ENCODE assay signal across 25 cellular contexts in genomic region chr1:4509206-4509605, GRCh38.
A peak's percentile ranks its signal among the peaks of the same experiment; 100 is the strongest.
DNase-seq lines count a peak whose midpoint lies in the region; ATAC-seq, FAIRE-seq and TF ChIP-seq lines count a peak whose summit lies in the region.
"Had no signal": no experiment of that assay in that cellular context is flagged by ENCODE, and none has a peak within 500 bp of the region (broad histone marks: within the 10 kb centered on the region; RNA-seq: fewer than 3 reads in every experiment).

No MANE protein-coding gene starts in this region.

- H3T11ph ChIP-seq in H9 (ENCODE audit: low read length), result no peak overlapping the region

- no peaks in the 10 kb centered on the region for H3K23me2 ChIP-seq in H9 (ENCODE audit: insufficient read length, low read depth, low read length, poor library complexity, severe bottlenecking)

- no peak overlapping the region for H4K5ac ChIP-seq in H9 (ENCODE audit: insufficient read length, low read depth, low read length)

- peaks cover 75 to 97% (median 93%) of the 10 kb centered on the region in 11 experiments for H3K27me3 ChIP-seq in BLaER1 treated with 17β-estradiol and CSF1 and Interleukin-3, amounts not matched to agents 10 nM and 100 nM
- H3K27me3 ChIP-seq in pancreas, result no peaks in the 10 kb centered on the region
- H3K27me3 ChIP-seq in H9 (ENCODE audit: insufficient read depth, low read length), result no peaks in the 10 kb centered on the region
- H3K27me3 ChIP-seq: BE2C had no signal

- H2BK15ac ChIP-seq in H9 (ENCODE audit: low read depth, low read length), result no peak overlapping the region

- WGBS in pancreas, 2 donors, result 46 to 52% methylated on average over 8 of the region's 8 CpGs
- no CpG with 5 or more reads among the region's 8 CpGs for WGBS in H9 (ENCODE audit: extremely low coverage, insufficient read length, low lambda C conversion rate)

- FAIRE-seq in pancreas (lab: Jason Lieb, UNC), result no peak
- FAIRE-seq: A204.1, GM12878, GM12892, GM18507, GM19239 had no signal

- H3K4me3 Mint-ChIP-seq in H9, result no peak overlapping the region
- no peak overlapping the region for H3K4me3 Mint-ChIP-seq in activated T-helper 2 cell treated with anti-CD3 and anti-CD28 coated beads, Interferon-gamma antibody, Interleukin-2, Interleukin-4, amounts not matched to agents 10 μg/mL and 5 μg/mL and 100 μg/mL, durations not matched to agents 14 hours and 24 hours and 36 hours (ENCODE audit: low read depth)
- H3K4me3 Mint-ChIP-seq: CD14-positive monocyte; CD4-positive, alpha-beta memory T cell; CD4-positive, CD25-positive, alpha-beta regulatory T cell; CD8-positive, alpha-beta memory T cell had no signal

- no peak overlapping the region for H3K27ac ChIP-seq in BLaER1 treated with 17β-estradiol and CSF1 and Interleukin-3, amounts not matched to agents 10 nM and 100 nM
- peak overlapping the region in 3 of 4 donors; percentile 17 to 48 (median 42) for H3K27ac ChIP-seq in pancreas
- H3K27ac ChIP-seq in H9 (ENCODE audit: insufficient read length, low read depth, low read length), result no peak overlapping the region

- DNase-seq in pancreas (no peak), hippocampal formation (lab: John Stamatoyannopoulos, UW) (no peak), H9 (no peak)
- no peak for DNase-seq in activated T-helper 2 cell treated with anti-CD3 and anti-CD28 coated beads, Interferon-gamma antibody, Interleukin-2, Interleukin-4, amounts not matched to agents 10 μg/mL and 5 μg/mL and 100 μg/mL, durations not matched to agents 14 hours and 24 hours and 36 hours (ENCODE audit: low spot score)
- DNase-seq: 8988T; ACHN; BE2C; C1 segment of cervical spinal cord; CD4-positive, alpha-beta memory T cell; CD4-positive, CD25-positive, alpha-beta regulatory T cell; CD8-positive, alpha-beta memory T cell; COR-L47; DMS 273 treated with DMSO at 0.1 percent for 48 hours; DMS153; DMS53; DMS79; EL; GDM1 had no signal

- H3K14ac ChIP-seq in H9 (ENCODE audit: insufficient read depth, low read length), result no peak overlapping the region; the same call in 1 of the 2 replicates

- H3K18ac ChIP-seq in H9 (ENCODE audit: insufficient read length, low read depth, low read length), result no peak overlapping the region

- H3K4me2 ChIP-seq in BLaER1 treated with 17β-estradiol and CSF1 and Interleukin-3, amounts not matched to agents 10 nM and 100 nM, result peak overlapping the region in 9 of 11 experiments; percentile 18 to 63 (median 43); a peak in 15 of 22 replicates
- H3K4me2 ChIP-seq in H9 (ENCODE audit: insufficient read depth, insufficient read length, low read length), result no peak overlapping the region

- H2BK120ac ChIP-seq in H9 (ENCODE audit: low read depth, low read length, poor library complexity, severe bottlenecking), result no peak overlapping the region

- no peak overlapping the region for H2AFZ ChIP-seq in H9 (ENCODE audit: low read length)

- H3K36me3 ChIP-seq in BLaER1 treated with 17β-estradiol and CSF1 and Interleukin-3, amounts not matched to agents 10 nM and 100 nM, result no peaks in the 10 kb centered on the region
- H3K36me3 ChIP-seq in pancreas, result no peaks in the 10 kb centered on the region
- H3K36me3 ChIP-seq: BE2C had no signal

- H3K9ac ChIP-seq in BLaER1 treated with 17β-estradiol and CSF1 and Interleukin-3, amounts not matched to agents 10 nM and 100 nM, result no peak overlapping the region
- H3K9ac ChIP-seq in H9 (ENCODE audit: extremely low read depth, insufficient read length, low read length), result no peak overlapping the region

- H2BK12ac ChIP-seq in H9 (ENCODE audit: insufficient read length, low read depth, low read length), result no peak overlapping the region

- no peak overlapping the region for H3K4me3 ChIP-seq in BLaER1 treated with 17β-estradiol and CSF1 and Interleukin-3, amounts not matched to agents 10 nM and 100 nM
- no peak overlapping the region for H3K4me3 ChIP-seq in pancreas
- H3K4me3 ChIP-seq: GM12878 had no signal

- no peaks in the 10 kb centered on the region for H3K79me1 ChIP-seq in H9 (ENCODE audit: insufficient read depth, low read depth, low read length, poor library complexity, severe bottlenecking)

- no peak overlapping the region for H4K91ac ChIP-seq in H9 (ENCODE audit: insufficient read length, low read depth, low read length)

- peaks cover 0 to 55% (median 48%) of the 10 kb centered on the region in 10 experiments; a peak in 17 of 20 replicates for H3K4me1 ChIP-seq in BLaER1 treated with 17β-estradiol and CSF1 and Interleukin-3, amounts not matched to agents 10 nM and 100 nM
- peaks cover 0 to 2% (median 0%) of the 10 kb centered on the region in 3 donors for H3K4me1 ChIP-seq in pancreas
- H3K4me1 ChIP-seq in H9 (ENCODE audit: insufficient read depth, low read length), result no peaks in the 10 kb centered on the region
- H3K4me1 ChIP-seq: BE2C had no signal

- H3K79me2 ChIP-seq in H9 (ENCODE audit: insufficient read depth, low read length), result no peaks in the 10 kb centered on the region

- no peak overlapping the region; a peak in 1 of 7 replicates for H3K27ac Mint-ChIP-seq in H9
- no peak overlapping the region for H3K27ac Mint-ChIP-seq in activated T-helper 2 cell treated with anti-CD3 and anti-CD28 coated beads, Interferon-gamma antibody, Interleukin-2, Interleukin-4, amounts not matched to agents 10 μg/mL and 5 μg/mL and 100 μg/mL, durations not matched to agents 14 hours and 24 hours and 36 hours
- H3K27ac Mint-ChIP-seq: CD4-positive, alpha-beta memory T cell; CD4-positive, CD25-positive, alpha-beta regulatory T cell; CD8-positive, alpha-beta memory T cell had no signal

- H3K9me3 ChIP-seq in BLaER1 treated with 17β-estradiol and CSF1 and Interleukin-3, amounts not matched to agents 10 nM and 100 nM (replicated peaks in 1 of 11), result no peaks in the 10 kb centered on the region
- H3K9me3 ChIP-seq in pancreas (no peaks in the 10 kb centered on the region), H9 (ENCODE audit: control insufficient read depth, low read depth, low read length) (no peaks in the 10 kb centered on the region)
- H3K9me3 ChIP-seq: BE2C had no signal

- no peak overlapping the region for H4K8ac ChIP-seq in H9 (replicated peaks; ENCODE audit: insufficient read length, low read depth, low read length)

- H3K4me1 Mint-ChIP-seq in H9, result peaks cover 0 to 11% of the 10 kb centered on the region in 2 experiments; a peak in 3 of 4 replicates
- H3K4me1 Mint-ChIP-seq in activated T-helper 2 cell treated with anti-CD3 and anti-CD28 coated beads, Interferon-gamma antibody, Interleukin-2, Interleukin-4, amounts not matched to agents 10 μg/mL and 5 μg/mL and 100 μg/mL, durations not matched to agents 14 hours and 24 hours and 36 hours (ENCODE audit: low read depth), result no peaks in the 10 kb centered on the region
- H3K4me1 Mint-ChIP-seq: CD14-positive monocyte; CD4-positive, alpha-beta memory T cell; CD8-positive, alpha-beta memory T cell had no signal

- peaks cover 0 to 47% (median 29%) of the 10 kb centered on the region in 11 experiments; a peak in 14 of 22 replicates for H4K20me1 ChIP-seq in BLaER1 treated with 17β-estradiol and CSF1 and Interleukin-3, amounts not matched to agents 10 nM and 100 nM
- H4K20me1 ChIP-seq in H9 (ENCODE audit: control insufficient read depth, insufficient read depth, insufficient read length), result no peaks in the 10 kb centered on the region

- TF ChIP-seq CTCF in pancreas (IDR thresholded peaks at IDR 0.05), result no peak
- TF ChIP-seq CTCF in H9 (conservative IDR thresholded peaks at IDR 0.05), result no peak

- intact Hi-C loops in pancreas (cut with DNase I), result no loop called here
- intact Hi-C loops in activated T-helper 2 cell treated with anti-CD3 and anti-CD28 coated beads, Interferon-gamma antibody, Interleukin-2, Interleukin-4, amounts not matched to agents 10 μg/mL and 5 μg/mL and 100 μg/mL, durations not matched to agents 14 hours and 24 hours and 36 hours (cut with micrococcal nuclease), result no loop called here

- no peak overlapping the region for H2BK5ac ChIP-seq in H9 (ENCODE audit: insufficient read length, low read length)

- no peak overlapping the region for H3K23ac ChIP-seq in H9 (ENCODE audit: insufficient read length, low read depth, low read length)

- H3K36me3 Mint-ChIP-seq in H9 (ENCODE audit: insufficient read depth in 1 of 3, low read depth in 3 of 3), result no peaks in the 10 kb centered on the region
- H3K36me3 Mint-ChIP-seq in activated T-helper 2 cell treated with anti-CD3 and anti-CD28 coated beads, Interferon-gamma antibody, Interleukin-2, Interleukin-4, amounts not matched to agents 10 μg/mL and 5 μg/mL and 100 μg/mL, durations not matched to agents 14 hours and 24 hours and 36 hours (ENCODE audit: low read depth), result no peaks in the 10 kb centered on the region
- H3K36me3 Mint-ChIP-seq: CD14-positive monocyte; CD4-positive, alpha-beta memory T cell; CD4-positive, CD25-positive, alpha-beta regulatory T cell; CD8-positive, alpha-beta memory T cell had no signal

- H3K4ac ChIP-seq in H9 (ENCODE audit: low read depth, low read length), result no peak overlapping the region

- ATAC-seq in pancreas, result no peak
- ATAC-seq: GM12878 had no signal

- no peaks in the 10 kb centered on the region; a peak in 1 of 5 replicates for H3K9me3 Mint-ChIP-seq in H9
- no peaks in the 10 kb centered on the region for H3K9me3 Mint-ChIP-seq in activated T-helper 2 cell treated with anti-CD3 and anti-CD28 coated beads, Interferon-gamma antibody, Interleukin-2, Interleukin-4, amounts not matched to agents 10 μg/mL and 5 μg/mL and 100 μg/mL, durations not matched to agents 14 hours and 24 hours and 36 hours
- H3K9me3 Mint-ChIP-seq: CD4-positive, alpha-beta memory T cell; CD4-positive, CD25-positive, alpha-beta regulatory T cell had no signal

- no peak overlapping the region for H3K56ac ChIP-seq in H9 (ENCODE audit: insufficient read length, low read depth, low read length)

- peaks cover 16% of the 10 kb centered on the region for H3K27me3 Mint-ChIP-seq in H9 (ENCODE audit: low read depth)
- peaks cover 3% of the 10 kb centered on the region for H3K27me3 Mint-ChIP-seq in activated T-helper 2 cell treated with anti-CD3 and anti-CD28 coated beads, Interferon-gamma antibody, Interleukin-2, Interleukin-4, amounts not matched to agents 10 μg/mL and 5 μg/mL and 100 μg/mL, durations not matched to agents 14 hours and 24 hours and 36 hours (ENCODE audit: low read depth)

- H2AK5ac ChIP-seq in H9 (ENCODE audit: insufficient read length, low read length), result no peak overlapping the region

- H2BK20ac ChIP-seq in H9 (ENCODE audit: low read depth, low read length, poor library complexity, severe bottlenecking), result no peak overlapping the region

Comparison
In these comparisons a context has a peak if more than half of its experiments do, and no peak if none do; other contexts are left out.
1. H3K27ac ChIP-seq: peak in pancreas (3 of 4); none in BLaER1 treated with 17β-estradiol and CSF1 and Interleukin-3, amounts not matched to agents 10 nM and 100 nM (0 of 11) and H9 (single experiment).